Comparison of ENCODE assay signal across 8 cellular contexts in genomic region chr2:223760838-223761502, GRCh38.
DNase-seq lines count a peak whose midpoint lies in the region; ATAC-seq and TF ChIP-seq lines count a peak whose summit lies in the region.

No MANE protein-coding gene starts in this region.

- no peaks in the 10 kb centered on the region for H3K9me3 ChIP-seq in AG04450 (ENCODE audit: control insufficient read depth, insufficient read depth, low read length)
- H3K9me3 ChIP-seq in SJCRH30 (replicated peaks): no peaks in the 10 kb centered on the region
- H3K9me3 ChIP-seq in body of pancreas: no peaks in the 10 kb centered on the region

- no peak for TF ChIP-seq POLR2A in body of pancreas (IDR thresholded peaks at IDR 0.05)

- ATAC-seq in GM18907 (IDR thresholded peaks at IDR 0.05; ENCODE audit: unreplicated experiment) (peak; percentile 93), HG03066 (IDR thresholded peaks at IDR 0.05; ENCODE audit: low read depth, unreplicated experiment) (peak; percentile 77), body of pancreas (peak; percentile 33)

- CTCF ChIA-PET in AG04450 (lab: Charles Lee): interaction anchor here (0.6 to 1.2 kb wide), 3 partner anchors 17 to 81 kb away, joined by 3 to 6 read pairs (median 5); no protein-coding TSS in a partner anchor

- H3K27me3 ChIP-seq in AG04450 (ENCODE audit: control insufficient read depth, insufficient read depth, low read length): no peaks in the 10 kb centered on the region
- no peaks in the 10 kb centered on the region for H3K27me3 ChIP-seq in SJCRH30
- H3K27me3 ChIP-seq in body of pancreas: no peaks in the 10 kb centered on the region

- TF ChIP-seq CTCF in AG04450 (IDR thresholded peaks at IDR 0.05; ENCODE audit: low read depth, low read length) (peak; percentile 20), body of pancreas (IDR thresholded peaks at IDR 0.05) (no peak)

- intact Hi-C loops in body of pancreas (cut with DNase I): no loop called here

- 77 to 87% methylated on average over 8 of the region's 8 CpGs for WGBS in body of pancreas, 2 donors

- H3K36me3 ChIP-seq in SJCRH30: no peaks in the 10 kb centered on the region
- H3K36me3 ChIP-seq in body of pancreas (replicated peaks in 1 of 2; ENCODE audit: insufficient read depth in 1 of 2, low read depth in 2 of 2): peaks cover 0 to 2% of the 10 kb centered on the region in 2 donors

- DNase-seq in AG04450 (ENCODE audit: low read depth, low spot score): no peak
- peak; percentile 16 to 19 for DNase-seq in SJCRH30
- DNase-seq in body of pancreas: peak in 3 of 4 donors; percentile 13 to 56 (median 36)
- peak; percentile 72 for DNase-seq in mucosa of gallbladder (ENCODE audit: low spot score)
- DNase-seq in caudate nucleus (lab: John Stamatoyannopoulos, UW): no peak
- no peak for DNase-seq in amygdala (lab: John Stamatoyannopoulos, UW)

- H3K4me3 ChIP-seq in AG04450 (ENCODE audit: low read depth, low read length): no peak overlapping the region
- H3K4me3 ChIP-seq in SJCRH30: no peak overlapping the region
- H3K4me3 ChIP-seq in body of pancreas: no peak overlapping the region

- POLR2A ChIA-PET in AG04450 (lab: Yijun Ruan, JAX): no interaction called here

- H3K4me1 ChIP-seq in SJCRH30 (no peaks in the 10 kb centered on the region; the same call in 1 of the 2 replicates), body of pancreas (peaks cover 8% of the 10 kb centered on the region)

- H3K27ac ChIP-seq in AG04450 (ENCODE audit: low read depth, low read length) (peak overlapping the region; percentile 32), SJCRH30 (no peak overlapping the region), body of pancreas (no peak overlapping the region), caudate nucleus (ENCODE audit: low read depth, low read length) (no peak overlapping the region)

Comparison
In these comparisons a context has a peak if more than half of its experiments do, and no peak if none do; other contexts are left out.
1. DNase-seq: peak in SJCRH30 (2 of 2), body of pancreas (3 of 4) and mucosa of gallbladder (single experiment); none in AG04450 (single experiment), caudate nucleus (0 of 61) and amygdala (0 of 56).
2. ATAC-seq: peak in every context shown above with its lines; median percentile 93 in GM18907; 77 in HG03066; 33 in body of pancreas.